In genomic region chr17:32488177-32488542, GRCh38 we compare ENCODE assay signal across 10 cellular contexts. TPM values are rescaled to one million over a fixed set of nuclear protein-coding genes. Genes with fewer than 3 reads are reported as not detected.
DNase-seq lines count a peak whose midpoint lies in the region; TF ChIP-seq lines count a peak whose summit lies in the region.
"Had no signal": no experiment of that assay in that cellular context is flagged by ENCODE, and none has a peak within 500 bp of the region (broad histone marks: within the 10 kb centered on the region; RNA-seq: fewer than 3 reads in every experiment).

No MANE protein-coding gene starts in this region.

- no peaks in the 10 kb centered on the region for H3K9me3 ChIP-seq in ectodermal cell (ENCODE audit: control insufficient read depth, low read length)

- peak; percentile 9 for DNase-seq in NCI-H2227 (lab: John Stamatoyannopoulos, UW; ENCODE audit: unreplicated experiment)
- DNase-seq in NCI-H2227 treated with DMSO at 0.1 percent for 48 hours (lab: John Stamatoyannopoulos, UW), result no peak
- DNase-seq in NCI-H748 (lab: John Stamatoyannopoulos, UW; ENCODE audit: unreplicated experiment), result peak; percentile 50
- no peak for DNase-seq in progenitor cell of endocrine pancreas (ENCODE audit: low spot score, unreplicated experiment)
- DNase-seq in GM10266 (ENCODE audit: extremely low spot score), result no peak
- no peak for DNase-seq in NCI-H345 (lab: John Stamatoyannopoulos, UW)
- no peak for DNase-seq in DMS53 treated with DMSO at 0.1 percent for 48 hours (lab: John Stamatoyannopoulos, UW; ENCODE audit: unreplicated experiment)
- DNase-seq: activated CD4-positive, CD25-positive, alpha-beta regulatory T cell; midbrain had no signal

- no peak overlapping the region for H3K27ac Mint-ChIP-seq in progenitor cell of endocrine pancreas

- peak overlapping the region; percentile 64 for H3K4me3 ChIP-seq in ectodermal cell (ENCODE audit: insufficient read depth, low read depth, low read length)

- H3K4me1 Mint-ChIP-seq in progenitor cell of endocrine pancreas (ENCODE audit: low read depth), result peaks cover 25% of the 10 kb centered on the region

- H3K27me3 Mint-ChIP-seq in progenitor cell of endocrine pancreas, result no peaks in the 10 kb centered on the region

- TF ChIP-seq CTCF in progenitor cell of endocrine pancreas (IDR thresholded peaks at IDR 0.05; ENCODE audit: unreplicated experiment) (no peak), GM10266 (IDR thresholded peaks at IDR 0.05; ENCODE audit: control insufficient read depth, insufficient read depth, low read depth, missing control alignments) (no peak)

- peaks cover 2% of the 10 kb centered on the region for H3K36me3 ChIP-seq in ectodermal cell (ENCODE audit: control insufficient read depth, insufficient read depth, low read length)

- no peaks in the 10 kb centered on the region for H3K27me3 ChIP-seq in ectodermal cell (ENCODE audit: control insufficient read depth, insufficient read depth, low read length, poor library complexity, severe bottlenecking)

- H3K36me3 Mint-ChIP-seq in progenitor cell of endocrine pancreas (ENCODE audit: insufficient read depth), result peaks cover 2% of the 10 kb centered on the region

- no peak overlapping the region for H3K27ac ChIP-seq in ectodermal cell (ENCODE audit: insufficient read depth, low read depth, low read length, poor library complexity, severe bottlenecking)

- 88 to 91% methylated on average over 16 of the region's 16 CpGs for WGBS in ectodermal cell, 2 experiments

- peaks cover 42% of the 10 kb centered on the region for H3K4me1 ChIP-seq in ectodermal cell (ENCODE audit: control insufficient read depth, insufficient read depth, low read length)

- no peaks in the 10 kb centered on the region for H3K9me3 Mint-ChIP-seq in progenitor cell of endocrine pancreas (ENCODE audit: low read depth)

- H3K4me3 Mint-ChIP-seq in progenitor cell of endocrine pancreas (ENCODE audit: low read depth), result peak overlapping the region; percentile 83

RNA-seq across cellular contexts. Expression of gene CDK5R1, which starts 1.4 kb away (rescaled TPM):
- polyA plus RNA-seq in ectodermal cell (2013, experiment 1 of 4), result 17.9 TPM
- polyA plus RNA-seq in ectodermal cell (2013, experiment 2 of 4), result 13.2 TPM
- polyA plus RNA-seq in ectodermal cell (2013, experiment 3 of 4), result 12.9 TPM
- polyA plus RNA-seq in ectodermal cell (2013, experiment 4 of 4), result 13.2 TPM
- 6.1 and 6.2 TPM in 2 replicates for total RNA-seq in progenitor cell of endocrine pancreas

RNA-seq across cellular contexts. Expression of gene PSMD11, which starts 43.9 kb away (rescaled TPM):
- 119 TPM for polyA plus RNA-seq in ectodermal cell (2013, experiment 1 of 4)
- polyA plus RNA-seq in ectodermal cell (2013, experiment 2 of 4), result 112 TPM
- polyA plus RNA-seq in ectodermal cell (2013, experiment 3 of 4), result 61.8 TPM
- 70.8 TPM for polyA plus RNA-seq in ectodermal cell (2013, experiment 4 of 4)
- total RNA-seq in progenitor cell of endocrine pancreas, result 110 and 113 TPM in 2 replicates

Comparison
In these comparisons a context has a peak if more than half of its experiments do, and no peak if none do; other contexts are left out.
1. DNase-seq: peak in NCI-H2227 (single experiment) and NCI-H748 (single experiment); none in NCI-H2227 treated with DMSO at 0.1 percent for 48 hours (single experiment), progenitor cell of endocrine pancreas (single experiment), GM10266 (single experiment), NCI-H345 (single experiment) and DMS53 treated with DMSO at 0.1 percent for 48 hours (single experiment).